In genomic region chr2:208280234-208280633, GRCh38 we compare ENCODE assay signal across 18 cellular contexts. TPM values are rescaled to one million over a fixed set of nuclear protein-coding genes. Genes with fewer than 3 reads are reported as not detected.
A peak's percentile ranks its signal among the peaks of the same experiment; 100 is the strongest.
DNase-seq lines count a peak whose midpoint lies in the region; ATAC-seq and TF ChIP-seq lines count a peak whose summit lies in the region.
"Had no signal": no experiment of that assay in that cellular context is flagged by ENCODE, and none has a peak within 500 bp of the region (broad histone marks: within the 10 kb centered on the region; RNA-seq: fewer than 3 reads in every experiment).

No MANE protein-coding gene starts in this region.

- H3K9me3 Mint-ChIP-seq in CD8-positive, alpha-beta T cell: peaks cover 4% of the 10 kb centered on the region
- peaks cover 3% of the 10 kb centered on the region for H3K9me3 Mint-ChIP-seq in memory B cell

- no peak for DNase-seq in CD8-positive, alpha-beta T cell
- DNase-seq in memory B cell (ENCODE audit: low spot score in 2 of 2) (no peak), MV-4-11 (lab: John Stamatoyannopoulos, UW) (no peak)
- DNase-seq: MM.1S; NCI-H1105 treated with DMSO at 0.1 percent for 48 hours; NCI-H187; NCI-H345; NCI-H526 treated with DMSO at 0.1 percent for 48 hours; NK-92 treated with Interleukin-12 subunit alpha and Interleukin-12 subunit beta, amount 100 ng/mL, for 24 hours; OCI-M1; SHP77 treated with DMSO at 0.1 percent for 48 hours; T-helper 1 cell had no signal

- H3K9me3 ChIP-seq in CD8-positive, alpha-beta T cell (ENCODE audit: low read length): no peaks in the 10 kb centered on the region
- H3K9me3 ChIP-seq in Loucy (ENCODE audit: insufficient read depth, low read depth, low read length): no peaks in the 10 kb centered on the region

- peaks cover 82% of the 10 kb centered on the region for H3K36me3 Mint-ChIP-seq in CD8-positive, alpha-beta T cell
- H3K36me3 Mint-ChIP-seq in memory B cell: peaks cover 59% of the 10 kb centered on the region

- H3K27me3 ChIP-seq in CD8-positive, alpha-beta T cell (ENCODE audit: insufficient read depth, low read length): no peaks in the 10 kb centered on the region
- no peaks in the 10 kb centered on the region for H3K27me3 ChIP-seq in Loucy (ENCODE audit: insufficient read depth, low read length, poor library complexity, severe bottlenecking)

- H3K9me2 ChIP-seq in Loucy (replicated peaks; ENCODE audit: low read depth, low read length): no peaks in the 10 kb centered on the region

- H3K9ac ChIP-seq in Loucy (ENCODE audit: low read depth, low read length, poor library complexity, severe bottlenecking): no peak overlapping the region

- intact Hi-C loops in CD8-positive, alpha-beta T cell (cut with DNase I, micrococcal nuclease): no loop called here

- H2AFZ ChIP-seq in Loucy (ENCODE audit: low read length): no peak overlapping the region

- POLR2A ChIA-PET in CD8-positive, alpha-beta T cell (lab: Charles Lee): interaction anchor here (2.0 to 2.3 kb wide), 2 partner anchors 14 to 16 kb away, joined by 5 read pairs; partner anchors contain the start of gene PIKFYVE

- no peaks in the 10 kb centered on the region for H3K4me1 ChIP-seq in CD8-positive, alpha-beta T cell (ENCODE audit: insufficient read depth, low read length)
- H3K4me1 ChIP-seq in Loucy (ENCODE audit: insufficient read depth, low read length, poor library complexity, severe bottlenecking): peaks cover 40% of the 10 kb centered on the region

- CTCF ChIA-PET in CD8-positive, alpha-beta T cell (lab: Charles Lee): interaction anchor here (1.5 to 2.5 kb wide), 2 partner anchors 9 to 105 kb away, joined by 3 to 7 read pairs; no protein-coding TSS in a partner anchor

- H4K20me1 ChIP-seq in Loucy (ENCODE audit: insufficient read depth, low read length, poor library complexity, severe bottlenecking): peaks cover 68% of the 10 kb centered on the region

- no peaks in the 10 kb centered on the region for H3K27me3 Mint-ChIP-seq in CD8-positive, alpha-beta T cell (ENCODE audit: low read depth)
- H3K27me3 Mint-ChIP-seq in memory B cell: no peaks in the 10 kb centered on the region

- peaks cover 45% of the 10 kb centered on the region for H3K36me3 ChIP-seq in CD8-positive, alpha-beta T cell (ENCODE audit: insufficient read depth, low read length)
- H3K36me3 ChIP-seq in Loucy (ENCODE audit: insufficient read depth, low read length): peaks cover 88% of the 10 kb centered on the region

- peak overlapping the region; percentile 46 for H3K4me2 ChIP-seq in Loucy (ENCODE audit: low read depth, low read length, poor library complexity, severe bottlenecking)

- no peak overlapping the region for H3K4me3 ChIP-seq in CD8-positive, alpha-beta T cell (ENCODE audit: low read depth, low read length)
- peak overlapping the region; percentile 13 for H3K4me3 ChIP-seq in Loucy (ENCODE audit: low read length, poor library complexity, severe bottlenecking)

- no peak for TF ChIP-seq CTCF in CD8-positive, alpha-beta T cell (IDR thresholded peaks at IDR 0.05)
- TF ChIP-seq CTCF in Loucy (conservative IDR thresholded peaks at IDR 0.05; ENCODE audit: low read length): no peak

- H3K4me3 Mint-ChIP-seq in CD8-positive, alpha-beta T cell: no peak overlapping the region
- H3K4me3 Mint-ChIP-seq in memory B cell: no peak overlapping the region

- no peak for ATAC-seq in CD8-positive, alpha-beta T cell
- peak; percentile 6 for ATAC-seq in GM21515 (IDR thresholded peaks at IDR 0.05; ENCODE audit: unreplicated experiment)
- no peak for ATAC-seq in memory B cell (ENCODE audit: low read depth)
- ATAC-seq in GM21717 (IDR thresholded peaks at IDR 0.05; ENCODE audit: unreplicated experiment): no peak
- ATAC-seq in GM18498 (IDR thresholded peaks at IDR 0.05; ENCODE audit: unreplicated experiment): no peak
- no peak for ATAC-seq in HG02852 (IDR thresholded peaks at IDR 0.05; ENCODE audit: unreplicated experiment)
- ATAC-seq: SK-N-SH treated with all-trans-retinoic acid at 6 μM for 48 hours had no signal

- H3K4me1 Mint-ChIP-seq in CD8-positive, alpha-beta T cell (ENCODE audit: low read depth): peaks cover 30% of the 10 kb centered on the region
- peaks cover 20% of the 10 kb centered on the region for H3K4me1 Mint-ChIP-seq in memory B cell

- H3F3A ChIP-seq in Loucy (ENCODE audit: low read depth): no peaks in the 10 kb centered on the region

- H3K27ac ChIP-seq in CD8-positive, alpha-beta T cell (ENCODE audit: low read depth, low read length): no peak overlapping the region

- H3K79me2 ChIP-seq in Loucy (ENCODE audit: insufficient read depth, low read length): peaks cover 91% of the 10 kb centered on the region

- H3K27ac Mint-ChIP-seq in CD8-positive, alpha-beta T cell: peak overlapping the region; percentile 61
- peak overlapping the region; percentile 68 for H3K27ac Mint-ChIP-seq in memory B cell

RNA-seq across cellular contexts. Expression of gene PIKFYVE, which starts 14.2 kb away (rescaled TPM):
- total RNA-seq in CD8-positive, alpha-beta T cell: 10 to 100 TPM; 27.7 to 29.1 TPM

RNA-seq across cellular contexts. Expression of gene IDH1, which starts 25.4 kb away (rescaled TPM):
- 1 to 10 TPM; 3.0 to 4.0 TPM for total RNA-seq in CD8-positive, alpha-beta T cell
